Comparison of ENCODE assay signal across 8 cellular contexts in the genomic region with DNA sequence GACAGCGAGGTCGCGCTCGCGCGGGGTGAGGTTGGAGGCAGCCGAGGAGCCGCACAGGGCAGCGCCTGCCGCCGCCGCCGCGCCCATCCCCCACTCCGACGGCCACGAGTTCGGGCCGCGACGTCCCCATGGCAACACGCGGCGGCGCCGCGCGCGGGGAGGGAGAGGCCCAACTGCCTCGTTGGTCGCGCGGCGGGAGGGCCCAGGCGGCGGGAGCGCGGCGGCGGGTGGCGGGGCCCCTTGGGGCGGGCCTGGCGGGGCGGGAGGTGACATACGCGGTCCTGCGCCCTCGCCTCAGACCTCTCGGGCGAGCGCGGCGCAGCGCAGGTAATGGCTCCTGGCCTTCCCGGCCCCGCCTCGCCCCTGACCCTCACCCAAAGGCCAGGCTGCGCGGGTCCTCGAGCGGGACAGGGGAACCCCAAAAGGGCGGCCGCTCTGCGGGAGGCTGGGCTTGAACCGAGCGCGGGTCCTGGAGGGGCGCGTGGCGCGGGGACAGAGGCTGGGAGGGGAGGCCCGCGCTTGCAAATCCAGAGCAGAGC. TPM values are rescaled to one million over a fixed set of nuclear protein-coding genes. Genes with fewer than 3 reads are reported as not detected.
A peak's percentile ranks its signal among the peaks of the same experiment; 100 is the strongest.
DNase-seq lines count a peak whose midpoint lies in the region; ATAC-seq, FAIRE-seq and TF ChIP-seq lines count a peak whose summit lies in the region.

A gene with protein sequence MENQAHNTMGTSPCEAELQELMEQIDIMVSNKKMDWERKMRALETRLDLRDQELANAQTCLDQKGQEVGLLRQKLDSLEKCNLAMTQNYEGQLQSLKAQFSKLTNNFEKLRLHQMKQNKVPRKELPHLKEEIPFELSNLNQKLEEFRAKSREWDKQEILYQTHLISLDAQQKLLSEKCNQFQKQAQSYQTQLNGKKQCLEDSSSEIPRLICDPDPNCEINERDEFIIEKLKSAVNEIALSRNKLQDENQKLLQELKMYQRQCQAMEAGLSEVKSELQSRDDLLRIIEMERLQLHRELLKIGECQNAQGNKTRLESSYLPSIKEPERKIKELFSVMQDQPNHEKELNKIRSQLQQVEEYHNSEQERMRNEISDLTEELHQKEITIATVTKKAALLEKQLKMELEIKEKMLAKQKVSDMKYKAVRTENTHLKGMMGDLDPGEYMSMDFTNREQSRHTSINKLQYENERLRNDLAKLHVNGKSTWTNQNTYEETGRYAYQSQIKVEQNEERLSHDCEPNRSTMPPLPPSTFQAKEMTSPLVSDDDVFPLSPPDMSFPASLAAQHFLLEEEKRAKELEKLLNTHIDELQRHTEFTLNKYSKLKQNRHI (plus strand): TSS at position 297 of the 539 bp plus-strand sequence. CDS start 1,518 bp downstream, outside the sequence.

- ATAC-seq in HG02973 (IDR thresholded peaks at IDR 0.05; ENCODE audit: unreplicated experiment) (peak; percentile 58), pancreas (peak; percentile 94 to 98 (median 95)), HG03139 (IDR thresholded peaks at IDR 0.05; ENCODE audit: unreplicated experiment) (no peak)

- no peaks in the 10 kb centered on the region for H3K9me3 Mint-ChIP-seq in activated CD4-positive, alpha-beta memory T cell treated with anti-CD3 and anti-CD28 coated beads for 36 hours

- no peak within 1 kb of the TSS for H3K27ac ChIP-seq in pancreas

- peaks cover 4% of the 10 kb centered on the region for H3K4me1 Mint-ChIP-seq in activated CD4-positive, alpha-beta memory T cell treated with anti-CD3 and anti-CD28 coated beads for 36 hours (ENCODE audit: low read depth)

- H3K36me3 Mint-ChIP-seq in activated CD4-positive, alpha-beta memory T cell treated with anti-CD3 and anti-CD28 coated beads for 36 hours: no peaks in the 10 kb centered on the region

- H3K27me3 Mint-ChIP-seq in activated CD4-positive, alpha-beta memory T cell treated with anti-CD3 and anti-CD28 coated beads for 36 hours: peaks cover 31% of the 10 kb centered on the region

- DNase-seq in COR-L47 (lab: John Stamatoyannopoulos, UW) (peak; percentile 75), germinal center (ENCODE audit: low spot score) (peak; percentile 17), pancreas (peak; percentile 66 to 91 (median 78)), ureter (ENCODE audit: low spot score) (no peak), NCI-H2171 (lab: John Stamatoyannopoulos, UW) (no peak)
- DNase-seq in activated CD4-positive, alpha-beta memory T cell treated with anti-CD3 and anti-CD28 coated beads for 36 hours: peak; percentile 40

- no peak within 1 kb of the TSS for H3K27ac Mint-ChIP-seq in activated CD4-positive, alpha-beta memory T cell treated with anti-CD3 and anti-CD28 coated beads for 36 hours

- H3K4me3 ChIP-seq in pancreas: peak within 1 kb of the TSS; percentile 18 to 51 (median 44)

- no peak for FAIRE-seq in pancreas (lab: Jason Lieb, UNC)

- H3K4me3 Mint-ChIP-seq in activated CD4-positive, alpha-beta memory T cell treated with anti-CD3 and anti-CD28 coated beads for 36 hours: peak within 1 kb of the TSS; percentile 23

- H3K36me3 ChIP-seq in pancreas: no peaks in the 10 kb centered on the region

- intact Hi-C loops in activated CD4-positive, alpha-beta memory T cell treated with anti-CD3 and anti-CD28 coated beads for 36 hours (cut with micrococcal nuclease): no loop called here
- intact Hi-C loops in pancreas (cut with DNase I): no loop called here

- H3K9me3 ChIP-seq in pancreas: no peaks in the 10 kb centered on the region

- WGBS in pancreas, 2 donors: 5 to 6% methylated on average over 54 to 73 of the region's 73 CpGs

- TF ChIP-seq CTCF in pancreas (IDR thresholded peaks at IDR 0.05): no peak

- no peaks in the 10 kb centered on the region for H3K27me3 ChIP-seq in pancreas

- CTCF ChIA-PET in activated CD4-positive, alpha-beta memory T cell treated with anti-CD3 and anti-CD28 coated beads for 36 hours (lab: Charles Lee): no interaction called here

- POLR2A ChIA-PET in activated CD4-positive, alpha-beta memory T cell treated with anti-CD3 and anti-CD28 coated beads for 36 hours (lab: Charles Lee): no interaction called here

- no peaks in the 10 kb centered on the region for H3K4me1 ChIP-seq in pancreas

RNA-seq across cellular contexts. Expression of the gene that starts here (rescaled TPM):
- not detected for total RNA-seq in activated CD4-positive, alpha-beta memory T cell treated with anti-CD3 and anti-CD28 coated beads for 36 hours
- total RNA-seq in pancreas (under 1 TPM in 5 of 6 donors, not detected in 1; 0.12 to 0.52 (median 0.28) TPM), ureter (not detected)
- polyA plus RNA-seq in pancreas: 1 to 10 TPM in 1 of 2 donors, under 1 TPM in 1; 0.15 to 1.1 TPM

Comparison
In these comparisons a context has a peak if more than half of its experiments do, and no peak if none do; other contexts are left out.
1. Peak in DNase-seq in activated CD4-positive, alpha-beta memory T cell treated with anti-CD3 and anti-CD28 coated beads for 36 hours; RNA of the gene not detected or under 1 TPM.
2. DNase-seq: peak in COR-L47 (single experiment), germinal center (single experiment) and pancreas (6 of 6); none in ureter (single experiment) and NCI-H2171 (single experiment).